ENCODE assay signal across 1 cellular context in genomic region chr15:90962021-90962420, GRCh38.
TF ChIP-seq lines count a peak whose summit lies in the region.

No MANE protein-coding gene starts in this region.

TF ChIP-seq in GM12878, 131 proteins besides CTCF, POLR2A, EP300 and RAD21:
- TF ChIP-seq RAD51 (IDR thresholded peaks at IDR 0.05): no peak
- TF ChIP-seq, protein P1, sequence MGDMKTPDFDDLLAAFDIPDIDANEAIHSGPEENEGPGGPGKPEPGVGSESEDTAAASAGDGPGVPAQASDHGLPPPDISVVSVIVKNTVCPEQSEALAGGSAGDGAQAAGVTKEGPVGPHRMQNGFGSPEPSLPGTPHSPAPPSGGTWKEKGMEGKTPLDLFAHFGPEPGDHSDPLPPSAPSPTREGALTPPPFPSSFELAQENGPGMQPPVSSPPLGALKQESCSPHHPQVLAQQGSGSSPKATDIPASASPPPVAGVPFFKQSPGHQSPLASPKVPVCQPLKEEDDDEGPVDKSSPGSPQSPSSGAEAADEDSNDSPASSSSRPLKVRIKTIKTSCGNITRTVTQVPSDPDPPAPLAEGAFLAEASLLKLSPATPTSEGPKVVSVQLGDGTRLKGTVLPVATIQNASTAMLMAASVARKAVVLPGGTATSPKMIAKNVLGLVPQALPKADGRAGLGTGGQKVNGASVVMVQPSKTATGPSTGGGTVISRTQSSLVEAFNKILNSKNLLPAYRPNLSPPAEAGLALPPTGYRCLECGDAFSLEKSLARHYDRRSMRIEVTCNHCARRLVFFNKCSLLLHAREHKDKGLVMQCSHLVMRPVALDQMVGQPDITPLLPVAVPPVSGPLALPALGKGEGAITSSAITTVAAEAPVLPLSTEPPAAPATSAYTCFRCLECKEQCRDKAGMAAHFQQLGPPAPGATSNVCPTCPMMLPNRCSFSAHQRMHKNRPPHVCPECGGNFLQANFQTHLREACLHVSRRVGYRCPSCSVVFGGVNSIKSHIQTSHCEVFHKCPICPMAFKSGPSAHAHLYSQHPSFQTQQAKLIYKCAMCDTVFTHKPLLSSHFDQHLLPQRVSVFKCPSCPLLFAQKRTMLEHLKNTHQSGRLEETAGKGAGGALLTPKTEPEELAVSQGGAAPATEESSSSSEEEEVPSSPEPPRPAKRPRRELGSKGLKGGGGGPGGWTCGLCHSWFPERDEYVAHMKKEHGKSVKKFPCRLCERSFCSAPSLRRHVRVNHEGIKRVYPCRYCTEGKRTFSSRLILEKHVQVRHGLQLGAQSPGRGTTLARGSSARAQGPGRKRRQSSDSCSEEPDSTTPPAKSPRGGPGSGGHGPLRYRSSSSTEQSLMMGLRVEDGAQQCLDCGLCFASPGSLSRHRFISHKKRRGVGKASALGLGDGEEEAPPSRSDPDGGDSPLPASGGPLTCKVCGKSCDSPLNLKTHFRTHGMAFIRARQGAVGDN (IDR thresholded peaks at IDR 0.05): no peak
- TF ChIP-seq, protein P2, sequence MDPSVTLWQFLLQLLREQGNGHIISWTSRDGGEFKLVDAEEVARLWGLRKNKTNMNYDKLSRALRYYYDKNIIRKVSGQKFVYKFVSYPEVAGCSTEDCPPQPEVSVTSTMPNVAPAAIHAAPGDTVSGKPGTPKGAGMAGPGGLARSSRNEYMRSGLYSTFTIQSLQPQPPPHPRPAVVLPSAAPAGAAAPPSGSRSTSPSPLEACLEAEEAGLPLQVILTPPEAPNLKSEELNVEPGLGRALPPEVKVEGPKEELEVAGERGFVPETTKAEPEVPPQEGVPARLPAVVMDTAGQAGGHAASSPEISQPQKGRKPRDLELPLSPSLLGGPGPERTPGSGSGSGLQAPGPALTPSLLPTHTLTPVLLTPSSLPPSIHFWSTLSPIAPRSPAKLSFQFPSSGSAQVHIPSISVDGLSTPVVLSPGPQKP (IDR thresholded peaks at IDR 0.05; ENCODE audit: low read depth, low read length): no peak
- TF ChIP-seq SUZ12 (IDR thresholded peaks at IDR 0.05; ENCODE audit: unreplicated experiment): no peak
- no peak for TF ChIP-seq NFXL1 (IDR thresholded peaks at IDR 0.05; ENCODE audit: borderline replicate concordance)
- TF ChIP-seq KLF5 (IDR thresholded peaks at IDR 0.05; ENCODE audit: partially characterized antibody): no peak
- no peak for TF ChIP-seq TCF12 (IDR thresholded peaks at IDR 0.05; ENCODE audit: low read depth, low read length)
- TF ChIP-seq, protein P3, sequence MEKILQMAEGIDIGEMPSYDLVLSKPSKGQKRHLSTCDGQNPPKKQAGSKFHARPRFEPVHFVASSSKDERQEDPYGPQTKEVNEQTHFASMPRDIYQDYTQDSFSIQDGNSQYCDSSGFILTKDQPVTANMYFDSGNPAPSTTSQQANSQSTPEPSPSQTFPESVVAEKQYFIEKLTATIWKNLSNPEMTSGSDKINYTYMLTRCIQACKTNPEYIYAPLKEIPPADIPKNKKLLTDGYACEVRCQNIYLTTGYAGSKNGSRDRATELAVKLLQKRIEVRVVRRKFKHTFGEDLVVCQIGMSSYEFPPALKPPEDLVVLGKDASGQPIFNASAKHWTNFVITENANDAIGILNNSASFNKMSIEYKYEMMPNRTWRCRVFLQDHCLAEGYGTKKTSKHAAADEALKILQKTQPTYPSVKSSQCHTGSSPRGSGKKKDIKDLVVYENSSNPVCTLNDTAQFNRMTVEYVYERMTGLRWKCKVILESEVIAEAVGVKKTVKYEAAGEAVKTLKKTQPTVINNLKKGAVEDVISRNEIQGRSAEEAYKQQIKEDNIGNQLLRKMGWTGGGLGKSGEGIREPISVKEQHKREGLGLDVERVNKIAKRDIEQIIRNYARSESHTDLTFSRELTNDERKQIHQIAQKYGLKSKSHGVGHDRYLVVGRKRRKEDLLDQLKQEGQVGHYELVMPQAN (conservative IDR thresholded peaks at IDR 0.05): no peak
- no peak for TF ChIP-seq USF2 (IDR thresholded peaks at IDR 0.05; ENCODE audit: borderline replicate concordance, low read depth, low read length)
